In genomic region chr12:47903151-47903611, GRCh38 we compare ENCODE assay signal across 8 cellular contexts. TPM values are rescaled to one million over a fixed set of nuclear protein-coding genes. Genes with fewer than 3 reads are reported as not detected.
A peak's percentile ranks its signal among the peaks of the same experiment; 100 is the strongest.
DNase-seq lines count a peak whose midpoint lies in the region; ATAC-seq and TF ChIP-seq lines count a peak whose summit lies in the region.

No MANE protein-coding gene starts in this region.

- intact Hi-C loops in colonic mucosa (cut with DNase I): no loop called here

- H3K9me3 ChIP-seq in colonic mucosa (no peaks in the 10 kb centered on the region), smooth muscle cell (replicated peaks; ENCODE audit: low read depth) (no peaks in the 10 kb centered on the region)

- H4K20me1 ChIP-seq in smooth muscle cell (ENCODE audit: low read depth): peaks cover 11% of the 10 kb centered on the region

- H3K79me2 ChIP-seq in smooth muscle cell (ENCODE audit: low read depth): peaks cover 2% of the 10 kb centered on the region

- H3K4me2 ChIP-seq in smooth muscle cell: peak overlapping the region; percentile 94

- ATAC-seq in GM18858 (IDR thresholded peaks at IDR 0.05; ENCODE audit: unreplicated experiment): no peak
- ATAC-seq in GM19467 (IDR thresholded peaks at IDR 0.05; ENCODE audit: unreplicated experiment): no peak

- H3K9ac ChIP-seq in colonic mucosa (ENCODE audit: low read depth in 2 of 2, low read length in 2 of 2) (peak overlapping the region; percentile 52 to 71), smooth muscle cell (ENCODE audit: low read depth) (peak overlapping the region; percentile 27)

- no peak overlapping the region for H2AFZ ChIP-seq in smooth muscle cell (ENCODE audit: low read depth)

- WGBS in smooth muscle cell (ENCODE audit: low lambda C conversion rate): 43% methylated on average over 3 of the region's 3 CpGs

- H3K27me3 ChIP-seq in colonic mucosa (no peaks in the 10 kb centered on the region), smooth muscle cell (ENCODE audit: low read depth) (peaks cover 31% of the 10 kb centered on the region)

- peaks cover 10% of the 10 kb centered on the region for H3K4me1 ChIP-seq in colonic mucosa
- peaks cover 19% of the 10 kb centered on the region for H3K4me1 ChIP-seq in smooth muscle cell (ENCODE audit: low read depth)

- no peaks in the 10 kb centered on the region for H3K36me3 ChIP-seq in colonic mucosa
- no peaks in the 10 kb centered on the region for H3K36me3 ChIP-seq in smooth muscle cell (ENCODE audit: low read depth)

- DNase-seq in SIG-M5 treated with dmso at 0.1 percent for 504 hours (lab: John Stamatoyannopoulos, UW; ENCODE audit: unreplicated experiment) (peak; percentile 37), SIG-M5 (lab: John Stamatoyannopoulos, UW) (no peak), NAMALWA (ENCODE audit: low spot score) (peak; percentile 29), colonic mucosa (peak; percentile 73), smooth muscle cell (lab: John Stamatoyannopoulos, UW; ENCODE audit: unreplicated experiment) (no peak)
- no peak for DNase-seq in activated effector memory CD4-positive, alpha-beta T cell treated with anti-CD3 and anti-CD28 coated beads, Interleukin-2, amount 50 U/mL, for 16 hours

- H3K27ac ChIP-seq in colonic mucosa (peak overlapping the region; percentile 88), smooth muscle cell (ENCODE audit: low read depth) (peak overlapping the region; percentile 69)

- TF ChIP-seq CTCF in colonic mucosa (IDR thresholded peaks at IDR 0.05): no peak
- no peak for TF ChIP-seq CTCF in smooth muscle cell (IDR thresholded peaks at IDR 0.05; ENCODE audit: borderline replicate concordance, insufficient read depth, poor library complexity, severe bottlenecking)

- H3K4me3 ChIP-seq in colonic mucosa (peak overlapping the region; percentile 62), smooth muscle cell (peak overlapping the region; percentile 71)

- H3F3A ChIP-seq in smooth muscle cell (ENCODE audit: low read depth): peaks cover 12% of the 10 kb centered on the region

RNA-seq across cellular contexts. Expression of gene VDR, which starts 1.6 kb away (rescaled TPM):
- total RNA-seq in colonic mucosa (100 to 1,000 TPM; 124 to 140 TPM), smooth muscle cell (6.5 and 16.5 TPM in 2 replicates)
- polyA plus RNA-seq in smooth muscle cell: 6.4 and 8.0 TPM in 2 replicates

Comparison
In these comparisons a context has a peak if more than half of its experiments do, and no peak if none do; other contexts are left out.
1. DNase-seq: peak in SIG-M5 treated with dmso at 0.1 percent for 504 hours (single experiment), NAMALWA (single experiment) and colonic mucosa (single experiment); none in SIG-M5 (single experiment), smooth muscle cell (single experiment) and activated effector memory CD4-positive, alpha-beta T cell treated with anti-CD3 and anti-CD28 coated beads, Interleukin-2, amount 50 U/mL, for 16 hours (single experiment).